ENCODE assay signal across 22 cellular contexts in the genomic region with DNA sequence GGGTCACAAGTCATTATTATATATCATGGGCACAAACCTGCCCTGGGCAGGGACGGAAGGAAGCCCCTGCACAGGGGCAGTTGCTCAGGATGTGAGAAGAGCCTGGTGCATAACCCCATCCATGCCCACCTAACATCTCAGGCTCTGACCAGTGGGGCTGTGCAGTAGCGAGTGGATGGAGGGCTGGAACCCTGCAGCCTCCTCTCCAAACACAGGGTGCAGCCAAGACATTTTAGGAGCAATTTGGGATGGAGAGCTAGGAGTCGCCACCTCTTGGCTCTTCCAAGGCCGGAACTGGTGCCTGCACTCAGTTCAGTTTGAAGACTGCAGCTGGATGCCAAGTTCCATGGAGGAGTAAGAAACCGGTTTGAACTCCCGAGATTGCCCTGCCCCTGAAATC. TPM values are rescaled to one million over a fixed set of nuclear protein-coding genes. Genes with fewer than 3 reads are reported as not detected.
DNase-seq lines count a peak whose midpoint lies in the region; ATAC-seq and TF ChIP-seq lines count a peak whose summit lies in the region.
"Had no signal": no experiment of that assay in that cellular context is flagged by ENCODE, and none has a peak within 500 bp of the region (broad histone marks: within the 10 kb centered on the region; RNA-seq: fewer than 3 reads in every experiment).

No MANE protein-coding gene starts in this region.

- H3K9me3 ChIP-seq in CD4-positive, CD25-positive, alpha-beta regulatory T cell (ENCODE audit: control insufficient read depth in 2 of 2, low read length in 2 of 2), result peaks cover 0 to 6% of the 10 kb centered on the region in 2 experiments

- H3K4me1 ChIP-seq in ACC112 (ENCODE audit: control insufficient read depth, insufficient read depth, low read length, unreplicated experiment) (peaks cover 59% of the 10 kb centered on the region), foreskin keratinocyte (peaks cover 9% of the 10 kb centered on the region)
- peaks cover 22% of the 10 kb centered on the region for H3K4me1 ChIP-seq in CD4-positive, CD25-positive, alpha-beta regulatory T cell (ENCODE audit: control insufficient read depth, insufficient read depth, low read length, poor library complexity, severe bottlenecking)

- peak overlapping the region; percentile 81 for H3K4me3 ChIP-seq in ACC112 (ENCODE audit: low read depth, low read length)
- no peak overlapping the region for H3K4me3 ChIP-seq in CD4-positive, CD25-positive, alpha-beta regulatory T cell (ENCODE audit: low read depth, low read length)
- H3K4me3 ChIP-seq: GM23338 had no signal

- ATAC-seq in activated CD8-positive, alpha-beta T cell treated with anti-CD3 and anti-CD28 coated beads, Interleukin-2, amount 10 ng/mL, durations not matched to agents 7 days and 5 days, result no peak
- ATAC-seq in activated CD8-positive, alpha-beta T cell treated with anti-CD3 and anti-CD28 coated beads for 36 hours, result no peak
- ATAC-seq in CD4-positive, CD25-positive, alpha-beta regulatory T cell (ENCODE audit: low read depth in 2 of 2), result no peak
- ATAC-seq in left lobe of liver, result no peak
- ATAC-seq in foreskin keratinocyte, result no peak
- ATAC-seq in HG03442 (IDR thresholded peaks at IDR 0.05; ENCODE audit: unreplicated experiment), result no peak
- ATAC-seq: GM23338 had no signal

- peak overlapping the region; percentile 100 for H3K27ac Mint-ChIP-seq in activated CD8-positive, alpha-beta T cell treated with anti-CD3 and anti-CD28 coated beads, Interleukin-2, amount 10 ng/mL, durations not matched to agents 7 days and 5 days
- H3K27ac Mint-ChIP-seq in activated CD8-positive, alpha-beta T cell treated with anti-CD3 and anti-CD28 coated beads for 36 hours, result no peak overlapping the region
- H3K27ac Mint-ChIP-seq in CD4-positive, CD25-positive, alpha-beta regulatory T cell, result peak overlapping the region in 2 of 3 donors; percentile 57 to 98
- H3K27ac Mint-ChIP-seq: GM23338 had no signal

- no peak overlapping the region for H2AFZ ChIP-seq in ACC112 (ENCODE audit: low read length, unreplicated experiment)
- H2AFZ ChIP-seq: GM23338 had no signal

- H3K27me3 Mint-ChIP-seq in activated CD8-positive, alpha-beta T cell treated with anti-CD3 and anti-CD28 coated beads, Interleukin-2, amount 10 ng/mL, durations not matched to agents 7 days and 5 days (ENCODE audit: low read depth), result no peaks in the 10 kb centered on the region
- no peaks in the 10 kb centered on the region for H3K27me3 Mint-ChIP-seq in activated CD8-positive, alpha-beta T cell treated with anti-CD3 and anti-CD28 coated beads for 36 hours
- H3K27me3 Mint-ChIP-seq in CD4-positive, CD25-positive, alpha-beta regulatory T cell, result no peaks in the 10 kb centered on the region
- H3K27me3 Mint-ChIP-seq: CD8-positive, alpha-beta memory T cell had no signal

- H3K27me3 ChIP-seq in ACC112 (ENCODE audit: insufficient read depth, low read length) (no peaks in the 10 kb centered on the region), foreskin keratinocyte (no peaks in the 10 kb centered on the region)
- H3K27me3 ChIP-seq in CD4-positive, CD25-positive, alpha-beta regulatory T cell (ENCODE audit: control insufficient read depth, insufficient read depth, low read length), result no peaks in the 10 kb centered on the region

- CTCF ChIA-PET in activated CD8-positive, alpha-beta T cell treated with anti-CD3 and anti-CD28 coated beads, Interleukin-2, amount 10 ng/mL, durations not matched to agents 7 days and 5 days (lab: Charles Lee), result interaction anchor here (0.7 kb wide), 1 partner anchor 11 kb away, joined by 3 read pairs; no protein-coding TSS in a partner anchor
- CTCF ChIA-PET in activated CD8-positive, alpha-beta T cell treated with anti-CD3 and anti-CD28 coated beads for 36 hours (lab: Charles Lee), result no interaction called here

- H3K27ac ChIP-seq in ACC112 (ENCODE audit: low read depth, low read length) (no peak overlapping the region), foreskin keratinocyte (no peak overlapping the region)
- H3K27ac ChIP-seq in CD4-positive, CD25-positive, alpha-beta regulatory T cell (ENCODE audit: insufficient read depth, low read length, poor library complexity, severe bottlenecking), result no peak overlapping the region

- H3K79me2 ChIP-seq in ACC112 (ENCODE audit: control insufficient read depth, insufficient read depth, low read length, unreplicated experiment), result peaks cover 84% of the 10 kb centered on the region

- no peak for DNase-seq in activated CD8-positive, alpha-beta T cell treated with anti-CD3 and anti-CD28 coated beads, Interleukin-2, amount 10 ng/mL, durations not matched to agents 7 days and 5 days
- no peak for DNase-seq in activated CD8-positive, alpha-beta T cell treated with anti-CD3 and anti-CD28 coated beads for 36 hours
- DNase-seq in CD4-positive, CD25-positive, alpha-beta regulatory T cell, result no peak
- peak; percentile 29 for DNase-seq in activated CD8-positive, alpha-beta memory T cell treated with anti-CD3 and anti-CD28 coated beads, Interleukin-2, amount 50 U/mL, for 48 hours
- no peak for DNase-seq in left lobe of liver (ENCODE audit: low spot score)
- DNase-seq in foreskin keratinocyte, result no peak
- DNase-seq: ACHN; AML-193; CD8-positive, alpha-beta memory T cell; DMS79; KBM-7; NCI-H1436; NCI-H2029; NCI-H2171; NCI-H446; NCI-H69; NK-92 treated with Interleukin-12 subunit alpha and Interleukin-12 subunit beta, amount 100 ng/mL, for 24 hours; RPMI8226; SIG-M5 had no signal

- H3K36me3 Mint-ChIP-seq in activated CD8-positive, alpha-beta T cell treated with anti-CD3 and anti-CD28 coated beads, Interleukin-2, amount 10 ng/mL, durations not matched to agents 7 days and 5 days (ENCODE audit: low read depth), result peaks cover 84% of the 10 kb centered on the region
- H3K36me3 Mint-ChIP-seq in activated CD8-positive, alpha-beta T cell treated with anti-CD3 and anti-CD28 coated beads for 36 hours (ENCODE audit: low read depth), result peaks cover 24% of the 10 kb centered on the region
- H3K36me3 Mint-ChIP-seq in CD4-positive, CD25-positive, alpha-beta regulatory T cell, result peaks cover 42% of the 10 kb centered on the region

- peak overlapping the region; percentile 94 for H3K4me3 Mint-ChIP-seq in activated CD8-positive, alpha-beta T cell treated with anti-CD3 and anti-CD28 coated beads, Interleukin-2, amount 10 ng/mL, durations not matched to agents 7 days and 5 days
- H3K4me3 Mint-ChIP-seq in activated CD8-positive, alpha-beta T cell treated with anti-CD3 and anti-CD28 coated beads for 36 hours, result no peak overlapping the region
- peak overlapping the region in 3 of 4 donors; percentile 80 to 98 (median 98) for H3K4me3 Mint-ChIP-seq in CD4-positive, CD25-positive, alpha-beta regulatory T cell
- H3K4me3 Mint-ChIP-seq: GM23338 had no signal

- no peaks in the 10 kb centered on the region for H3K9me3 Mint-ChIP-seq in activated CD8-positive, alpha-beta T cell treated with anti-CD3 and anti-CD28 coated beads, Interleukin-2, amount 10 ng/mL, durations not matched to agents 7 days and 5 days (ENCODE audit: insufficient read depth)
- no peaks in the 10 kb centered on the region for H3K9me3 Mint-ChIP-seq in activated CD8-positive, alpha-beta T cell treated with anti-CD3 and anti-CD28 coated beads for 36 hours
- H3K9me3 Mint-ChIP-seq in CD4-positive, CD25-positive, alpha-beta regulatory T cell, result no peaks in the 10 kb centered on the region
- H3K9me3 Mint-ChIP-seq: CD8-positive, alpha-beta memory T cell; GM23338 had no signal

- TF ChIP-seq CTCF in activated CD8-positive, alpha-beta T cell treated with anti-CD3 and anti-CD28 coated beads for 36 hours (IDR thresholded peaks at IDR 0.05), result no peak
- TF ChIP-seq CTCF in foreskin keratinocyte (conservative IDR thresholded peaks at IDR 0.05), result no peak

- POLR2A ChIA-PET in activated CD8-positive, alpha-beta T cell treated with anti-CD3 and anti-CD28 coated beads, Interleukin-2, amount 10 ng/mL, durations not matched to agents 7 days and 5 days (lab: Charles Lee), result interaction anchor here (1.1 to 10.3 kb wide), 4 partner anchors 13 to 68 kb away, joined by 3 to 178 read pairs (median 54); partner anchors contain the start of gene MX2
- POLR2A ChIA-PET in activated CD8-positive, alpha-beta T cell treated with anti-CD3 and anti-CD28 coated beads for 36 hours (lab: Charles Lee), result interaction anchor here (0.6 to 0.9 kb wide), 3 partner anchors 9 to 80 kb away, joined by 3 read pairs; no protein-coding TSS in a partner anchor

- H3K4me1 Mint-ChIP-seq in activated CD8-positive, alpha-beta T cell treated with anti-CD3 and anti-CD28 coated beads, Interleukin-2, amount 10 ng/mL, durations not matched to agents 7 days and 5 days (ENCODE audit: low read depth), result peaks cover 80% of the 10 kb centered on the region
- peaks cover 18% of the 10 kb centered on the region for H3K4me1 Mint-ChIP-seq in activated CD8-positive, alpha-beta T cell treated with anti-CD3 and anti-CD28 coated beads for 36 hours (ENCODE audit: low read depth)
- H3K4me1 Mint-ChIP-seq in CD4-positive, CD25-positive, alpha-beta regulatory T cell, result peaks cover 16 to 63% (median 41%) of the 10 kb centered on the region in 4 donors

- H3K36me3 ChIP-seq in ACC112 (ENCODE audit: insufficient read depth, low read length), result peaks cover 64% of the 10 kb centered on the region
- H3K36me3 ChIP-seq in CD4-positive, CD25-positive, alpha-beta regulatory T cell (ENCODE audit: control insufficient read depth, insufficient read depth, low read length), result peaks cover 52% of the 10 kb centered on the region

- intact Hi-C loops in activated CD8-positive, alpha-beta T cell treated with anti-CD3 and anti-CD28 coated beads for 36 hours (cut with micrococcal nuclease), result no loop called here

RNA-seq across cellular contexts. Expression of gene MX1, which starts 2.8 kb away (rescaled TPM):
- 100 to 1,000 TPM; 563 to 584 TPM for total RNA-seq in activated CD8-positive, alpha-beta T cell treated with anti-CD3 and anti-CD28 coated beads, Interleukin-2, amount 10 ng/mL, durations not matched to agents 7 days and 5 days
- total RNA-seq in activated CD8-positive, alpha-beta T cell treated with anti-CD3 and anti-CD28 coated beads for 36 hours, result 10 to 100 TPM; 39.4 to 40.0 TPM
- total RNA-seq in CD4-positive, CD25-positive, alpha-beta regulatory T cell, result 111 TPM
- polyA plus RNA-seq in CD4-positive, CD25-positive, alpha-beta regulatory T cell, result 100 to 1,000 TPM in 1 of 4 donors, 10 to 100 TPM in 3; 82.5 to 137 (median 89.4) TPM
- 8.5 TPM for total RNA-seq in left lobe of liver
- 251 and 297 TPM in 2 replicates for total RNA-seq in foreskin keratinocyte
- polyA plus RNA-seq in foreskin keratinocyte, result 154 and 172 TPM in 2 replicates
